In genomic region chr4:26885912-26886274, GRCh38 we compare ENCODE assay signal across 8 cellular contexts. TPM values are rescaled to one million over a fixed set of nuclear protein-coding genes. Genes with fewer than 3 reads are reported as not detected.
DNase-seq lines count a peak whose midpoint lies in the region; ATAC-seq, FAIRE-seq and TF ChIP-seq lines count a peak whose summit lies in the region.

No MANE protein-coding gene starts in this region.

- ATAC-seq in GM21423 (IDR thresholded peaks at IDR 0.05; ENCODE audit: unreplicated experiment) (peak; percentile 84), HG03575 (IDR thresholded peaks at IDR 0.05; ENCODE audit: extremely low read depth, insufficient number of reproducible peaks, low FRiP score, unreplicated experiment) (peak; percentile 72), omental fat pad (ENCODE audit: low FRiP score) (no peak), SK-N-SH treated with all-trans-retinoic acid at 6 μM for 48 hours (no peak)
- peak; percentile 77 for ATAC-seq in activated naive CD8-positive, alpha-beta T cell treated with anti-CD3 and anti-CD28 coated beads, Interleukin-2, amount 50 U/mL, for 24 hours

- H3K27ac Mint-ChIP-seq in activated naive CD8-positive, alpha-beta T cell treated with anti-CD3 and anti-CD28 coated beads, Interleukin-2, amount 50 U/mL, for 24 hours: peak overlapping the region; percentile 89
- H3K27ac Mint-ChIP-seq in type B pancreatic cell: no peak overlapping the region

- H3K9me3 Mint-ChIP-seq in activated naive CD8-positive, alpha-beta T cell treated with anti-CD3 and anti-CD28 coated beads, Interleukin-2, amount 50 U/mL, for 24 hours: no peaks in the 10 kb centered on the region
- peaks cover 7% of the 10 kb centered on the region for H3K9me3 Mint-ChIP-seq in type B pancreatic cell

- DNase-seq in GM18507 (ENCODE audit: extremely low spot score, insufficient read length, low read depth): no peak
- no peak for DNase-seq in activated naive CD8-positive, alpha-beta T cell treated with anti-CD3 and anti-CD28 coated beads, Interleukin-2, amount 50 U/mL, for 24 hours
- no peak for DNase-seq in omental fat pad (ENCODE audit: low spot score)
- no peak for DNase-seq in type B pancreatic cell (ENCODE audit: extremely low spot score, unreplicated experiment)
- no peak for DNase-seq in HuH-7 (ENCODE audit: low spot score)

- peaks cover 79% of the 10 kb centered on the region for H3K4me1 Mint-ChIP-seq in activated naive CD8-positive, alpha-beta T cell treated with anti-CD3 and anti-CD28 coated beads, Interleukin-2, amount 50 U/mL, for 24 hours
- H3K4me1 Mint-ChIP-seq in type B pancreatic cell (ENCODE audit: unreplicated experiment): peaks cover 4% of the 10 kb centered on the region

- FAIRE-seq in GM18507 (lab: Jason Lieb, UNC): peak; percentile 81

- peaks cover 4% of the 10 kb centered on the region for H3K36me3 Mint-ChIP-seq in activated naive CD8-positive, alpha-beta T cell treated with anti-CD3 and anti-CD28 coated beads, Interleukin-2, amount 50 U/mL, for 24 hours (ENCODE audit: low read depth)
- peaks cover 9% of the 10 kb centered on the region for H3K36me3 Mint-ChIP-seq in type B pancreatic cell

- TF ChIP-seq CTCF in omental fat pad (IDR thresholded peaks at IDR 0.05): no peak
- TF ChIP-seq CTCF in type B pancreatic cell (conservative IDR thresholded peaks at IDR 0.05): no peak

- H3K27me3 Mint-ChIP-seq in activated naive CD8-positive, alpha-beta T cell treated with anti-CD3 and anti-CD28 coated beads, Interleukin-2, amount 50 U/mL, for 24 hours: no peaks in the 10 kb centered on the region
- H3K27me3 Mint-ChIP-seq in type B pancreatic cell: no peaks in the 10 kb centered on the region

- peak overlapping the region; percentile 62 for H3K4me3 Mint-ChIP-seq in activated naive CD8-positive, alpha-beta T cell treated with anti-CD3 and anti-CD28 coated beads, Interleukin-2, amount 50 U/mL, for 24 hours
- H3K4me3 Mint-ChIP-seq in type B pancreatic cell: no peak overlapping the region

TF ChIP-seq in SK-N-SH treated with all-trans-retinoic acid at 6 μM for 48 hours, 23 proteins besides CTCF, POLR2A, EP300 and RAD21:
- TF ChIP-seq ZFP30 (CRISPR knock-in tag; IDR thresholded peaks at IDR 0.05): no peak
- TF ChIP-seq SNAI2 (CRISPR knock-in tag; IDR thresholded peaks at IDR 0.05): no peak
- TF ChIP-seq PATZ1 (CRISPR knock-in tag; IDR thresholded peaks at IDR 0.05; ENCODE audit: borderline replicate concordance): no peak
- no peak for TF ChIP-seq ZFP3 (CRISPR knock-in tag; IDR thresholded peaks at IDR 0.05)
- no peak for TF ChIP-seq ESRRG (CRISPR knock-in tag; IDR thresholded peaks at IDR 0.05)
- no peak for TF ChIP-seq CSDC2 (CRISPR knock-in tag; IDR thresholded peaks at IDR 0.05)
- TF ChIP-seq GLIS3 (CRISPR knock-in tag; IDR thresholded peaks at IDR 0.05): no peak
- no peak for TF ChIP-seq TOX (CRISPR knock-in tag; IDR thresholded peaks at IDR 0.05; ENCODE audit: borderline replicate concordance)
- TF ChIP-seq RARB (CRISPR knock-in tag; IDR thresholded peaks at IDR 0.05): no peak
- no peak for TF ChIP-seq TCF4 (CRISPR knock-in tag; IDR thresholded peaks at IDR 0.05; ENCODE audit: borderline replicate concordance)

RNA-seq across cellular contexts. Expression of gene STIM2, which starts 25.3 kb away (rescaled TPM):
- total RNA-seq in omental fat pad: 10 to 100 TPM; 16.9 to 29.5 (median 22.4) TPM
- total RNA-seq in type B pancreatic cell (ENCODE audit: low replicate concordance): 27.1 and 36.2 TPM in 2 replicates

Comparison
In these comparisons a context has a peak if more than half of its experiments do, and no peak if none do; other contexts are left out.
1. ATAC-seq: peak in GM21423 (single experiment), HG03575 (single experiment) and activated naive CD8-positive, alpha-beta T cell treated with anti-CD3 and anti-CD28 coated beads, Interleukin-2, amount 50 U/mL, for 24 hours (single experiment); none in omental fat pad (single experiment) and SK-N-SH treated with all-trans-retinoic acid at 6 μM for 48 hours (single experiment).